In genomic region chr13:108218044-108218974, GRCh38 we compare ENCODE assay signal across 8 cellular contexts. TPM values are rescaled to one million over a fixed set of nuclear protein-coding genes. Genes with fewer than 3 reads are reported as not detected.
DNase-seq lines count a peak whose midpoint lies in the region; ATAC-seq and TF ChIP-seq lines count a peak whose summit lies in the region.

Gene ABHD13 (plus strand): TSS chr13:108218392. CDS start chr13:108229219, 10,827 bp downstream.

- H4K20me1 ChIP-seq in OCI-LY3 (ENCODE audit: insufficient read depth, low read length), result peaks cover 18% of the 10 kb centered on the region

- H3K79me2 ChIP-seq in OCI-LY3 (ENCODE audit: low read length), result peaks cover 66% of the 10 kb centered on the region

- H3K9me3 ChIP-seq in HUES64 (ENCODE audit: insufficient read depth, low read depth, low read length) (no peaks in the 10 kb centered on the region), OCI-LY3 (ENCODE audit: insufficient read depth, low read length) (no peaks in the 10 kb centered on the region), mucosa of descending colon (no peaks in the 10 kb centered on the region)

- TF ChIP-seq CTCF in OCI-LY3 (IDR thresholded peaks at IDR 0.05; ENCODE audit: low read depth, low read length) (no peak), mucosa of descending colon (IDR thresholded peaks at IDR 0.05) (no peak)

- 1% methylated on average over 93 of the region's 93 CpGs for WGBS in HUES64

- H3K27ac ChIP-seq in HUES64 (ENCODE audit: low read depth, low read length) (peak within 1 kb of the TSS; percentile 90), OCI-LY3 (ENCODE audit: low read length) (peak within 1 kb of the TSS; percentile 57), epithelial cell of prostate (peak within 1 kb of the TSS; percentile 74)

- peaks cover 13% of the 10 kb centered on the region for H3K4me1 ChIP-seq in HUES64 (ENCODE audit: insufficient read depth, low read length)
- H3K4me1 ChIP-seq in OCI-LY3 (ENCODE audit: low read length), result peaks cover 25% of the 10 kb centered on the region
- peaks cover 34% of the 10 kb centered on the region for H3K4me1 ChIP-seq in mucosa of descending colon (ENCODE audit: low read depth)

- intact Hi-C loops in mucosa of descending colon (cut with DNase I, micrococcal nuclease), result no loop called here

- peak within 1 kb of the TSS; percentile 98 for H3K4me3 ChIP-seq in HUES64 (ENCODE audit: low read length)
- peak within 1 kb of the TSS; percentile 88 for H3K4me3 ChIP-seq in OCI-LY3 (ENCODE audit: low read length)
- H3K4me3 ChIP-seq in mucosa of descending colon, result peak within 1 kb of the TSS; percentile 98

- peak; percentile 63 for DNase-seq in DMS 273 treated with DMSO at 0.1 percent for 48 hours (lab: John Stamatoyannopoulos, UW)
- peak; percentile 89 for DNase-seq in activated T-cell treated with anti-CD3 and anti-CD28 coated beads for 24 hours (ENCODE audit: low read depth)
- no peak for DNase-seq in epithelial cell of prostate (ENCODE audit: low read depth, low spot score)
- peak; percentile 92 to 95 (median 93) for DNase-seq in mucosa of descending colon
- DNase-seq in stimulated activated CD8-positive, alpha-beta memory T cell treated with anti-CD3 and anti-CD28 coated beads, Interleukin-4, amount 100 ng/mL, for 1 hour (ENCODE audit: low read depth in 2 of 2, low spot score in 1 of 2), result peak; percentile 61 to 73

- no peaks in the 10 kb centered on the region for H3K27me3 ChIP-seq in HUES64 (ENCODE audit: insufficient read depth, low read length)
- H3K27me3 ChIP-seq in OCI-LY3 (ENCODE audit: low read depth, low read length), result no peaks in the 10 kb centered on the region

- peak within 1 kb of the TSS; percentile 90 for H2AFZ ChIP-seq in OCI-LY3 (ENCODE audit: low read depth, low read length)

- peak within 1 kb of the TSS; percentile 87 for H3K4me2 ChIP-seq in OCI-LY3 (ENCODE audit: low read length)

- ATAC-seq in GM21515 (IDR thresholded peaks at IDR 0.05; ENCODE audit: unreplicated experiment) (peak; percentile 74), mucosa of descending colon (peak; percentile 92)

- H3K9ac ChIP-seq in HUES64 (ENCODE audit: low read depth, low read length), result peak within 1 kb of the TSS; percentile 95
- peak within 1 kb of the TSS; percentile 89 for H3K9ac ChIP-seq in OCI-LY3 (ENCODE audit: low read length)

- H3K36me3 ChIP-seq in HUES64 (ENCODE audit: insufficient read depth, low read length) (no peaks in the 10 kb centered on the region), OCI-LY3 (replicated peaks; ENCODE audit: low read depth, low read length) (peaks cover 4% of the 10 kb centered on the region), mucosa of descending colon (ENCODE audit: low read depth) (no peaks in the 10 kb centered on the region)

RNA-seq across cellular contexts. Expression of gene ABHD13, which starts in this region (rescaled TPM):
- 6.8 TPM for polyA plus RNA-seq in HUES64 (2013, experiment 1 of 2)
- polyA plus RNA-seq in HUES64 (2013, experiment 2 of 2), result 8.7 TPM
- 10 to 100 TPM in 1 of 3 donors, 1 to 10 TPM in 2; 8.4 to 10.3 (median 9.4) TPM for total RNA-seq in mucosa of descending colon
